ENCODE assay signal across 15 cellular contexts in genomic region chr4:141003193-141003592, GRCh38.
"Had no signal": no experiment of that assay in that cellular context is flagged by ENCODE, and none has a peak within 500 bp of the region (broad histone marks: within the 10 kb centered on the region; RNA-seq: fewer than 3 reads in every experiment).

No MANE protein-coding gene starts in this region.

- H3K27me3 ChIP-seq: gastrocnemius medialis, pancreas had no signal

- H3K27ac ChIP-seq: pancreas, WERI-Rb-1 had no signal

- H3K9me3 Mint-ChIP-seq: activated naive CD4-positive, alpha-beta T cell treated with anti-CD3 and anti-CD28 coated beads, Interleukin-2, amount 50 U/mL, for 24 hours; activated T-cell treated with anti-CD3 and anti-CD28 coated beads, Interleukin-2, amount 50 U/mL, for 72 hours; endodermal cell; memory B cell had no signal

- H3K27ac Mint-ChIP-seq: activated naive CD4-positive, alpha-beta T cell treated with anti-CD3 and anti-CD28 coated beads, Interleukin-2, amount 50 U/mL, for 24 hours; activated T-cell treated with anti-CD3 and anti-CD28 coated beads, Interleukin-2, amount 50 U/mL, for 72 hours; endodermal cell; memory B cell; naive thymus-derived CD4-positive, alpha-beta T cell had no signal

- DNase-seq: activated CD4-positive, alpha-beta T cell treated with anti-CD3 and anti-CD28 coated beads for 1 hour; activated gamma-delta T cell; activated T-cell treated with anti-CD3 and anti-CD28 coated beads, Interleukin-2, amount 50 U/mL, for 72 hours; endodermal cell; gastrocnemius medialis; left colon; naive thymus-derived CD4-positive, alpha-beta T cell; pancreas; stimulated activated CD4-positive, alpha-beta T cell treated with anti-CD3 and anti-CD28 coated beads, Interleukin-2, amount 100 ng/mL, for 24 hours; stimulated activated naive CD8-positive, alpha-beta T cell treated with anti-CD3 and anti-CD28 coated beads, Interleukin-15, Interleukin-2, amounts not matched to agents 100 U/mL and 50 U/mL, for 24 hours; SW 1271; T-helper 2 cell; WERI-Rb-1 had no signal

- H3K4me3 ChIP-seq: pancreas had no signal

- H3K36me3 Mint-ChIP-seq: activated naive CD4-positive, alpha-beta T cell treated with anti-CD3 and anti-CD28 coated beads, Interleukin-2, amount 50 U/mL, for 24 hours; memory B cell; naive thymus-derived CD4-positive, alpha-beta T cell had no signal

- H3K27me3 Mint-ChIP-seq: activated naive CD4-positive, alpha-beta T cell treated with anti-CD3 and anti-CD28 coated beads, Interleukin-2, amount 50 U/mL, for 24 hours had no signal

- H3K36me3 ChIP-seq: gastrocnemius medialis, pancreas, WERI-Rb-1 had no signal

- H3K4me3 Mint-ChIP-seq: activated naive CD4-positive, alpha-beta T cell treated with anti-CD3 and anti-CD28 coated beads, Interleukin-2, amount 50 U/mL, for 24 hours; activated T-cell treated with anti-CD3 and anti-CD28 coated beads, Interleukin-2, amount 50 U/mL, for 72 hours; endodermal cell; memory B cell; naive thymus-derived CD4-positive, alpha-beta T cell had no signal

- H3K4me1 Mint-ChIP-seq: activated naive CD4-positive, alpha-beta T cell treated with anti-CD3 and anti-CD28 coated beads, Interleukin-2, amount 50 U/mL, for 24 hours; naive thymus-derived CD4-positive, alpha-beta T cell had no signal

- ATAC-seq: activated T-cell treated with anti-CD3 and anti-CD28 coated beads, Interleukin-2, amount 50 U/mL, for 72 hours; left colon; naive thymus-derived CD4-positive, alpha-beta T cell; stimulated activated naive CD8-positive, alpha-beta T cell treated with anti-CD3 and anti-CD28 coated beads, Interleukin-15, Interleukin-2, amounts not matched to agents 100 U/mL and 50 U/mL, for 24 hours had no signal

- H3K9me3 ChIP-seq: gastrocnemius medialis, pancreas had no signal
